21 cellular contexts compared by ENCODE assay signal in the genomic region with DNA sequence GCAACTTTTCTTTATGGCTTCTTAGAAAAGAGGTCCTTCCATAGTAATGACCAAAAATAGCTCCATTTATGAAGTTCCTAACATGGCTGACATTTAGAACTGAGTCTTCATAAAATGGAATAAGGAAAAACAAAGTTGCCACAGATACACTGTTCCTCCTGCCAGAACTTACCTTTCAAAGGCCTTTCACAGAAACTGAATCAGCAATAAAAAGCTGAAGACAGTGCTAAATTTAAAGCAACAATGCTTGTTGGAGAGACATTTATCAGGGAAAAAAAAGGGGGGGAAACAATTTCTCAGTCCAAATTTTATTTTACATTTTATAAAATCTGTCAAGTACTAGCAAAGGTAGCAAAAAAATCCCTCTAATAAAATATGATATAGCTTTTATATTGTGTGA.
"Had no signal": no experiment of that assay in that cellular context is flagged by ENCODE, and none has a peak within 500 bp of the region (broad histone marks: within the 10 kb centered on the region; RNA-seq: fewer than 3 reads in every experiment).

No MANE protein-coding gene starts in this region.

- H3K4me3 Mint-ChIP-seq: activated CD4-positive, alpha-beta memory T cell treated with anti-CD3 and anti-CD28 coated beads, Interleukin-2, amount 10 ng/mL, durations not matched to agents 7 days and 5 days; activated T-cell treated with anti-CD3 and anti-CD28 coated beads, Interleukin-2, amount 50 U/mL, for 24 hours; nephron; stimulated activated naive B cell treated with anti-CD40 and anti-IgM and Interleukin-4, amounts not matched to agents 10 μg/mL and 1 μg/mL and 100 μg/mL, for 72 hours; T-helper 2 cell treated with Interferon-gamma antibody and Interleukin-4, amounts not matched to agents 5 μg/mL and 100 μg/mL, for 36 hours had no signal

- ATAC-seq: gastroesophageal sphincter; left cardiac atrium; lower lobe of right lung; stimulated activated naive B cell treated with anti-CD40 and anti-IgM and Interleukin-4, amounts not matched to agents 10 μg/mL and 1 μg/mL and 100 μg/mL, for 72 hours; upper lobe of right lung had no signal

- H3K9me3 ChIP-seq: esophagus muscularis mucosa, gastroesophageal sphincter, lower lobe of right lung, thoracic aorta, upper lobe of right lung had no signal

- H3K4me1 ChIP-seq: lower lobe of right lung, upper lobe of right lung had no signal

- DNase-seq: activated CD4-positive, alpha-beta memory T cell treated with anti-CD3 and anti-CD28 coated beads, Interleukin-2, amount 10 ng/mL, durations not matched to agents 7 days and 5 days; activated CD4-positive, alpha-beta T cell treated with anti-CD3 and anti-CD28 coated beads for 48 hours; activated CD4-positive, CD25-positive, alpha-beta regulatory T cell; activated naive CD4-positive, alpha-beta T cell treated with Interleukin-2 at 50 U/mL for 16 hours; activated T-cell treated with anti-CD3 and anti-CD28 coated beads, Interleukin-2, amount 50 U/mL, for 24 hours; brain microvascular endothelial cell; central memory CD4-positive, alpha-beta T cell; cortex of kidney; effector CD4-positive, alpha-beta T cell; left cardiac atrium; lower lobe of right lung; nucleus accumbens; posterior cingulate gyrus; stimulated activated naive B cell treated with anti-CD40 and anti-IgM and Interleukin-4, amounts not matched to agents 10 μg/mL and 1 μg/mL and 100 μg/mL, for 72 hours; upper lobe of right lung had no signal

- H3K27me3 ChIP-seq: brain microvascular endothelial cell, esophagus muscularis mucosa, gastroesophageal sphincter, upper lobe of right lung had no signal

- H3K27ac ChIP-seq: brain microvascular endothelial cell, esophagus muscularis mucosa, gastroesophageal sphincter, lower lobe of right lung, thoracic aorta, upper lobe of right lung had no signal

- H3K4me1 Mint-ChIP-seq: nephron had no signal

- H3K27ac Mint-ChIP-seq: activated CD4-positive, alpha-beta memory T cell treated with anti-CD3 and anti-CD28 coated beads, Interleukin-2, amount 10 ng/mL, durations not matched to agents 7 days and 5 days; activated T-cell treated with anti-CD3 and anti-CD28 coated beads, Interleukin-2, amount 50 U/mL, for 24 hours; activated T-helper 2 cell treated with anti-CD3 and anti-CD28 coated beads, Interferon-gamma antibody, Interleukin-2, Interleukin-4, amounts not matched to agents 10 μg/mL and 5 μg/mL and 100 μg/mL, durations not matched to agents 14 hours and 24 hours and 36 hours; nephron; stimulated activated naive B cell treated with anti-CD40 and anti-IgM and Interleukin-4, amounts not matched to agents 10 μg/mL and 1 μg/mL and 100 μg/mL, for 72 hours; T-helper 2 cell treated with Interferon-gamma antibody and Interleukin-4, amounts not matched to agents 5 μg/mL and 100 μg/mL, for 36 hours had no signal

- H3K9me3 Mint-ChIP-seq: nephron; stimulated activated naive B cell treated with anti-CD40 and anti-IgM and Interleukin-4, amounts not matched to agents 10 μg/mL and 1 μg/mL and 100 μg/mL, for 72 hours had no signal

- H3K27me3 Mint-ChIP-seq: activated CD4-positive, alpha-beta memory T cell treated with anti-CD3 and anti-CD28 coated beads, Interleukin-2, amount 10 ng/mL, durations not matched to agents 7 days and 5 days; activated T-cell treated with anti-CD3 and anti-CD28 coated beads, Interleukin-2, amount 50 U/mL, for 24 hours; stimulated activated naive B cell treated with anti-CD40 and anti-IgM and Interleukin-4, amounts not matched to agents 10 μg/mL and 1 μg/mL and 100 μg/mL, for 72 hours had no signal

- H3K4me3 ChIP-seq: esophagus muscularis mucosa, gastroesophageal sphincter, lower lobe of right lung, thoracic aorta, upper lobe of right lung had no signal
